Comparison of ENCODE assay signal across 4 cellular contexts in genomic region chr2:115505331-115505730, GRCh38.
"Had no signal": no experiment of that assay in that cellular context is flagged by ENCODE, and none has a peak within 500 bp of the region (broad histone marks: within the 10 kb centered on the region; RNA-seq: fewer than 3 reads in every experiment).

No MANE protein-coding gene starts in this region.

- H3K27ac Mint-ChIP-seq: GM23338, H9 had no signal

- H3K9me3 Mint-ChIP-seq: GM23338, H9 had no signal

- ATAC-seq: GM23338 had no signal

- DNase-seq: H9, HCEC 1CT, IMR-90 had no signal

- H3K4me3 Mint-ChIP-seq: GM23338, H9 had no signal
